9 cellular contexts compared by ENCODE assay signal in the genomic region with DNA sequence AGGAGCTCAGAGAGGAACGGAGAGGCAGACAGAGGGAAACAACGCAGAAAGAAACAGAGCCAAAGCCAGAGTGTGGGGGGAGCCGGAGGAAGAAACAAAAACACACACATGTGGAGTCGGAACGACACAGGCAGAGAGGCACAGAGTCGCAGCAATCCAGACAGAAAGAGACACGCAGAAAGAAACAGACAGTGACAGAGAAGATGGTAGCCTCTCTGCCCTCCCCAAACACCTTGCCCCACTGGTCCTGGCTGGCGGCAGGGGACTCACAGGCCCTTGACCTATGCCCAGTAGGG. TPM values are rescaled to one million over a fixed set of nuclear protein-coding genes. Genes with fewer than 3 reads are reported as not detected.
DNase-seq lines count a peak whose midpoint lies in the region; ATAC-seq, FAIRE-seq and TF ChIP-seq lines count a peak whose summit lies in the region.
"Had no signal": no experiment of that assay in that cellular context is flagged by ENCODE, and none has a peak within 500 bp of the region (broad histone marks: within the 10 kb centered on the region; RNA-seq: fewer than 3 reads in every experiment).

No MANE protein-coding gene starts in this region.

- H3K4me3 ChIP-seq in right cardiac atrium (ENCODE audit: low read length) (peak overlapping the region; percentile 59), pancreas (peak overlapping the region in 1 of 4 donors; percentile 91)

- H3K36me3 ChIP-seq in pancreas = peaks cover under 1 to 25% (median 7%) of the 10 kb centered on the region in 3 donors

- CTCF ChIA-PET in activated CD4-positive, alpha-beta memory T cell treated with anti-CD3 and anti-CD28 coated beads, Interleukin-2, amount 10 ng/mL, durations not matched to agents 7 days and 5 days (lab: Charles Lee) = interaction anchor here (0.8 to 1.5 kb wide), 6 partner anchors 18 to 410 kb away, joined by 3 to 4 read pairs (median 4); no protein-coding TSS in a partner anchor
- CTCF ChIA-PET in activated CD4-positive, alpha-beta memory T cell treated with anti-CD3 and anti-CD28 coated beads for 36 hours (lab: Charles Lee) = interaction anchor here (1.1 to 2.4 kb wide), 5 partner anchors 15 to 283 kb away, joined by 3 to 11 read pairs (median 5); partner anchors contain the start of genes SLC26A6 and UQCRC1
- CTCF ChIA-PET in activated B cell treated with CpG ODN at 0.5 μM for 24 hours (lab: Charles Lee) = interaction anchor here (1.0 kb wide), 1 partner anchor 22 kb away, joined by 4 read pairs; no protein-coding TSS in a partner anchor

- no peak overlapping the region for H3K27ac Mint-ChIP-seq in activated CD4-positive, alpha-beta memory T cell treated with anti-CD3 and anti-CD28 coated beads, Interleukin-2, amount 10 ng/mL, durations not matched to agents 7 days and 5 days
- H3K27ac Mint-ChIP-seq in activated CD4-positive, alpha-beta memory T cell treated with anti-CD3 and anti-CD28 coated beads for 36 hours = no peak overlapping the region
- H3K27ac Mint-ChIP-seq in activated B cell treated with CpG ODN at 0.5 μM for 24 hours = no peak overlapping the region

- H3K4me1 Mint-ChIP-seq in activated CD4-positive, alpha-beta memory T cell treated with anti-CD3 and anti-CD28 coated beads, Interleukin-2, amount 10 ng/mL, durations not matched to agents 7 days and 5 days = peaks cover 47% of the 10 kb centered on the region
- H3K4me1 Mint-ChIP-seq in activated CD4-positive, alpha-beta memory T cell treated with anti-CD3 and anti-CD28 coated beads for 36 hours (ENCODE audit: low read depth) = peaks cover 29% of the 10 kb centered on the region
- H3K4me1 Mint-ChIP-seq in activated B cell treated with CpG ODN at 0.5 μM for 24 hours = peaks cover 48% of the 10 kb centered on the region

- 19% methylated on average over 8 of the region's 8 CpGs for WGBS in right cardiac atrium
- 61 to 69% methylated on average over 7 to 8 of the region's 8 CpGs for WGBS in pancreas, 2 donors

- intact Hi-C loops in activated CD4-positive, alpha-beta memory T cell treated with anti-CD3 and anti-CD28 coated beads for 36 hours (cut with micrococcal nuclease) = no loop called here
- intact Hi-C loops in activated B cell treated with CpG ODN at 0.5 μM for 24 hours (cut with micrococcal nuclease) = loop anchor here (2.0 to 10.0 kb wide), 3 partner anchors 19 to 409 kb away; partner anchors contain the start of gene PRKAR2A
- intact Hi-C loops in right cardiac atrium (cut with DNase I) = no loop called here
- intact Hi-C loops in pancreas (cut with DNase I) = no loop called here

- ATAC-seq in activated B cell treated with CpG ODN at 0.5 μM for 24 hours (ENCODE audit: low read depth) = no peak
- no peak for ATAC-seq in right cardiac atrium
- no peak for ATAC-seq in pancreas
- ATAC-seq in GM21515 (IDR thresholded peaks at IDR 0.05; ENCODE audit: unreplicated experiment) = no peak

- H3K36me3 Mint-ChIP-seq in activated CD4-positive, alpha-beta memory T cell treated with anti-CD3 and anti-CD28 coated beads, Interleukin-2, amount 10 ng/mL, durations not matched to agents 7 days and 5 days (ENCODE audit: low read depth) = peaks cover 57% of the 10 kb centered on the region
- peaks cover 23% of the 10 kb centered on the region for H3K36me3 Mint-ChIP-seq in activated CD4-positive, alpha-beta memory T cell treated with anti-CD3 and anti-CD28 coated beads for 36 hours
- H3K36me3 Mint-ChIP-seq in activated B cell treated with CpG ODN at 0.5 μM for 24 hours (ENCODE audit: low read depth) = peaks cover 50% of the 10 kb centered on the region

- no peak for TF ChIP-seq CTCF in activated B cell treated with CpG ODN at 0.5 μM for 24 hours (IDR thresholded peaks at IDR 0.05)
- no peak for TF ChIP-seq CTCF in pancreas (IDR thresholded peaks at IDR 0.05)

- H3K27ac ChIP-seq in right cardiac atrium (ENCODE audit: low read length) = peak overlapping the region; percentile 82
- H3K27ac ChIP-seq in temporal lobe (ENCODE audit: low read depth, low read length) = peak overlapping the region; percentile 44
- no peak overlapping the region for H3K27ac ChIP-seq in pancreas

- peaks cover 8% of the 10 kb centered on the region for H3K4me1 ChIP-seq in right cardiac atrium (ENCODE audit: control insufficient read depth, insufficient read depth, low read length)
- peaks cover 4 to 9% (median 6%) of the 10 kb centered on the region in 3 donors for H3K4me1 ChIP-seq in pancreas

- peak overlapping the region; percentile 56 for H3K4me3 Mint-ChIP-seq in activated CD4-positive, alpha-beta memory T cell treated with anti-CD3 and anti-CD28 coated beads, Interleukin-2, amount 10 ng/mL, durations not matched to agents 7 days and 5 days
- H3K4me3 Mint-ChIP-seq in activated CD4-positive, alpha-beta memory T cell treated with anti-CD3 and anti-CD28 coated beads for 36 hours = no peak overlapping the region
- H3K4me3 Mint-ChIP-seq in activated B cell treated with CpG ODN at 0.5 μM for 24 hours = peak overlapping the region; percentile 8

- no peak for FAIRE-seq in pancreas (lab: Jason Lieb, UNC)

- H3K27me3 ChIP-seq in right cardiac atrium (ENCODE audit: control insufficient read depth, insufficient read depth) (no peaks in the 10 kb centered on the region), pancreas (no peaks in the 10 kb centered on the region)

- H3K9me3 ChIP-seq in right cardiac atrium (ENCODE audit: control insufficient read depth, low read length) (no peaks in the 10 kb centered on the region), pancreas (no peaks in the 10 kb centered on the region)

- no peaks in the 10 kb centered on the region for H3K9me3 Mint-ChIP-seq in activated CD4-positive, alpha-beta memory T cell treated with anti-CD3 and anti-CD28 coated beads, Interleukin-2, amount 10 ng/mL, durations not matched to agents 7 days and 5 days
- no peaks in the 10 kb centered on the region for H3K9me3 Mint-ChIP-seq in activated CD4-positive, alpha-beta memory T cell treated with anti-CD3 and anti-CD28 coated beads for 36 hours
- no peaks in the 10 kb centered on the region for H3K9me3 Mint-ChIP-seq in activated B cell treated with CpG ODN at 0.5 μM for 24 hours

- POLR2A ChIA-PET in activated CD4-positive, alpha-beta memory T cell treated with anti-CD3 and anti-CD28 coated beads, Interleukin-2, amount 10 ng/mL, durations not matched to agents 7 days and 5 days (lab: Charles Lee) = interaction anchor here (0.6 to 2.2 kb wide), 6 partner anchors 8 to 360 kb away, joined by 3 to 7 read pairs (median 4); partner anchors contain the start of genes PRKAR2A and WDR6
- POLR2A ChIA-PET in activated CD4-positive, alpha-beta memory T cell treated with anti-CD3 and anti-CD28 coated beads for 36 hours (lab: Charles Lee) = interaction anchor here (0.6 to 1.0 kb wide), 2 partner anchors 33 to 164 kb away, joined by 3 read pairs; partner anchors contain the start of genes IP6K2 and PRKAR2A
- POLR2A ChIA-PET in activated B cell treated with CpG ODN at 0.5 μM for 24 hours (lab: Charles Lee) = no interaction called here

- no peak for DNase-seq in activated CD4-positive, alpha-beta memory T cell treated with anti-CD3 and anti-CD28 coated beads, Interleukin-2, amount 10 ng/mL, durations not matched to agents 7 days and 5 days
- DNase-seq in activated CD4-positive, alpha-beta memory T cell treated with anti-CD3 and anti-CD28 coated beads for 36 hours = no peak
- no peak for DNase-seq in activated B cell treated with CpG ODN at 0.5 μM for 24 hours
- DNase-seq in right cardiac atrium = no peak
- DNase-seq in pancreas = no peak
- DNase-seq in HPDE6-E6E7 (ENCODE audit: extremely low spot score) = no peak
- DNase-seq: SHP77 had no signal

- no peaks in the 10 kb centered on the region for H3K27me3 Mint-ChIP-seq in activated CD4-positive, alpha-beta memory T cell treated with anti-CD3 and anti-CD28 coated beads, Interleukin-2, amount 10 ng/mL, durations not matched to agents 7 days and 5 days
- H3K27me3 Mint-ChIP-seq in activated CD4-positive, alpha-beta memory T cell treated with anti-CD3 and anti-CD28 coated beads for 36 hours = no peaks in the 10 kb centered on the region
- no peaks in the 10 kb centered on the region for H3K27me3 Mint-ChIP-seq in activated B cell treated with CpG ODN at 0.5 μM for 24 hours

RNA-seq across cellular contexts. Expression of gene NCKIPSD, which starts 1.7 kb away (rescaled TPM):
- 10 to 100 TPM; 33.4 to 37.2 TPM for total RNA-seq in activated CD4-positive, alpha-beta memory T cell treated with anti-CD3 and anti-CD28 coated beads, Interleukin-2, amount 10 ng/mL, durations not matched to agents 7 days and 5 days
- total RNA-seq in activated CD4-positive, alpha-beta memory T cell treated with anti-CD3 and anti-CD28 coated beads for 36 hours = 10 to 100 TPM; 36.5 to 38.5 TPM
- total RNA-seq in activated B cell treated with CpG ODN at 0.5 μM for 24 hours (9.2 and 9.7 TPM in 2 replicates), right cardiac atrium (10 to 100 TPM; 31.1 to 49.8 (median 42.1) TPM), temporal lobe (5.2 TPM), pancreas (10 to 100 TPM in 1 of 6 donors, 1 to 10 TPM in 5; 5.4 to 10.2 (median 7.2) TPM)
- polyA plus RNA-seq in right cardiac atrium (32.5 TPM), pancreas (10 to 100 TPM; 12.0 to 17.0 TPM)

RNA-seq across cellular contexts. Expression of gene CELSR3, which starts 21.3 kb away (rescaled TPM):
- total RNA-seq in activated CD4-positive, alpha-beta memory T cell treated with anti-CD3 and anti-CD28 coated beads, Interleukin-2, amount 10 ng/mL, durations not matched to agents 7 days and 5 days = 1 to 10 TPM; 7.2 to 8.0 TPM
- 1 to 10 TPM; 6.9 to 7.5 TPM for total RNA-seq in activated CD4-positive, alpha-beta memory T cell treated with anti-CD3 and anti-CD28 coated beads for 36 hours
- total RNA-seq in activated B cell treated with CpG ODN at 0.5 μM for 24 hours (1.5 and 2.3 TPM in 2 replicates), right cardiac atrium (under 1 TPM; 0.20 to 0.33 (median 0.27) TPM), temporal lobe (36.6 TPM), pancreas (1 to 10 TPM in 4 of 6 donors, under 1 TPM in 2; 0.51 to 1.8 (median 1.1) TPM)
- polyA plus RNA-seq in right cardiac atrium (0.27 TPM), pancreas (10 to 100 TPM in 1 of 2 donors, 1 to 10 TPM in 1; 6.3 to 13.9 TPM)

RNA-seq across cellular contexts. Expression of gene IP6K2, which starts 33.0 kb away (rescaled TPM):
- 10 to 100 TPM; 52.7 to 57.8 TPM for total RNA-seq in activated CD4-positive, alpha-beta memory T cell treated with anti-CD3 and anti-CD28 coated beads, Interleukin-2, amount 10 ng/mL, durations not matched to agents 7 days and 5 days
- total RNA-seq in activated CD4-positive, alpha-beta memory T cell treated with anti-CD3 and anti-CD28 coated beads for 36 hours = 10 to 100 TPM; 41.6 to 43.4 TPM
- total RNA-seq in activated B cell treated with CpG ODN at 0.5 μM for 24 hours = 83.2 and 94.1 TPM in 2 replicates
- 10 to 100 TPM; 21.2 to 43.2 (median 33.8) TPM for total RNA-seq in right cardiac atrium
- 57.8 TPM for polyA plus RNA-seq in right cardiac atrium
- 78.2 TPM for total RNA-seq in temporal lobe
- total RNA-seq in pancreas = 10 to 100 TPM; 19.1 to 47.1 (median 29.3) TPM
- 100 to 1,000 TPM; 105 to 107 TPM for polyA plus RNA-seq in pancreas

RNA-seq across cellular contexts. Expression of gene SLC26A6, which starts 48.7 kb away (rescaled TPM):
- 10 to 100 TPM; 55.4 to 56.0 TPM for total RNA-seq in activated CD4-positive, alpha-beta memory T cell treated with anti-CD3 and anti-CD28 coated beads, Interleukin-2, amount 10 ng/mL, durations not matched to agents 7 days and 5 days
- total RNA-seq in activated CD4-positive, alpha-beta memory T cell treated with anti-CD3 and anti-CD28 coated beads for 36 hours = 10 to 100 TPM; 47.7 to 52.4 TPM
- total RNA-seq in activated B cell treated with CpG ODN at 0.5 μM for 24 hours (12.4 and 21.5 TPM in 2 replicates), right cardiac atrium (10 to 100 TPM in 3 of 4 donors, 1 to 10 TPM in 1; 8.6 to 15.4 (median 14.5) TPM), temporal lobe (3.2 TPM), pancreas (10 to 100 TPM in 2 of 6 donors, 1 to 10 TPM in 4; 6.2 to 15.9 (median 8.9) TPM)
- polyA plus RNA-seq in right cardiac atrium (12.0 TPM), pancreas (10 to 100 TPM; 25.2 to 32.1 TPM)

Comparison
In these comparisons a context has a peak if more than half of its experiments do, and no peak if none do; other contexts are left out.
1. H3K27ac ChIP-seq: peak in right cardiac atrium (single experiment) and temporal lobe (single experiment); none in pancreas (0 of 4).